ENCODE assay signal across 11 cellular contexts in genomic region chr17:4497101-4497824, GRCh38. TPM values are rescaled to one million over a fixed set of nuclear protein-coding genes. Genes with fewer than 3 reads are reported as not detected.
A peak's percentile ranks its signal among the peaks of the same experiment; 100 is the strongest.
DNase-seq lines count a peak whose midpoint lies in the region; ATAC-seq and TF ChIP-seq lines count a peak whose summit lies in the region.
"Had no signal": no experiment of that assay in that cellular context is flagged by ENCODE, and none has a peak within 500 bp of the region (broad histone marks: within the 10 kb centered on the region; RNA-seq: fewer than 3 reads in every experiment).

No MANE protein-coding gene starts in this region.

- H3K4me3 Mint-ChIP-seq in type B pancreatic cell, result peak overlapping the region; percentile 75
- H3K4me3 Mint-ChIP-seq: activated naive CD8-positive, alpha-beta T cell treated with anti-CD3 and anti-CD28 coated beads, Interleukin-2, amount 10 ng/mL, durations not matched to agents 7 days and 5 days had no signal

- no peak overlapping the region for H3K27ac Mint-ChIP-seq in type B pancreatic cell
- H3K27ac Mint-ChIP-seq: activated naive CD8-positive, alpha-beta T cell treated with anti-CD3 and anti-CD28 coated beads, Interleukin-2, amount 10 ng/mL, durations not matched to agents 7 days and 5 days had no signal

- WGBS in right cardiac atrium, result 67% methylated on average over 23 of the region's 23 CpGs
- 75 to 78% (median 76%) methylated on average over 23 of the region's 23 CpGs for WGBS in heart left ventricle, 4 donors
- 55% methylated on average over 13 of the region's 23 CpGs; no CpG with 5 or more reads in 1 of the 2 donors for WGBS in gastroesophageal sphincter (ENCODE audit: low coverage in 1 of 2), 2 donors

- no peak overlapping the region for H3K27ac ChIP-seq in right cardiac atrium (ENCODE audit: low read length)
- H3K27ac ChIP-seq in heart left ventricle, result no peak overlapping the region
- peak overlapping the region in 3 of 4 donors; percentile 35 to 70 (median 59) for H3K27ac ChIP-seq in gastroesophageal sphincter
- H3K27ac ChIP-seq: SK-N-MC had no signal

- intact Hi-C loops in right cardiac atrium (cut with DNase I), result no loop called here
- intact Hi-C loops in heart left ventricle (cut with DNase I), result loop anchor here in 3 of 10 donors (5.0 to 10.0 kb wide), 3 partner anchors 40 to 62 kb away; partner anchors contain the start of gene SPNS3 (in 1 of the 3)

- DNase-seq in right cardiac atrium, result peak in 2 of 3 donors; percentile 32 to 38
- DNase-seq in heart left ventricle, result no peak
- peak; percentile 46 for DNase-seq in RPMI8226
- DNase-seq in type B pancreatic cell (ENCODE audit: extremely low spot score, unreplicated experiment), result no peak
- no peak for DNase-seq in Ammon's horn (ENCODE audit: low spot score)
- DNase-seq: activated naive CD8-positive, alpha-beta T cell treated with anti-CD3 and anti-CD28 coated beads, Interleukin-2, amount 10 ng/mL, durations not matched to agents 7 days and 5 days had no signal

- H3K36me3 ChIP-seq in heart left ventricle (no peaks in the 10 kb centered on the region), gastroesophageal sphincter (no peaks in the 10 kb centered on the region)

- ATAC-seq in right cardiac atrium (no peak), heart left ventricle (no peak), gastroesophageal sphincter (no peak), HG03342 (IDR thresholded peaks at IDR 0.05; ENCODE audit: unreplicated experiment) (no peak), HG03095 (IDR thresholded peaks at IDR 0.05; ENCODE audit: unreplicated experiment) (no peak)

- no peaks in the 10 kb centered on the region for H3K36me3 Mint-ChIP-seq in type B pancreatic cell

- no peaks in the 10 kb centered on the region for H3K9me3 Mint-ChIP-seq in type B pancreatic cell
- H3K9me3 Mint-ChIP-seq: activated naive CD8-positive, alpha-beta T cell treated with anti-CD3 and anti-CD28 coated beads, Interleukin-2, amount 10 ng/mL, durations not matched to agents 7 days and 5 days had no signal

- H3K9me3 ChIP-seq in right cardiac atrium (ENCODE audit: control insufficient read depth, low read length) (no peaks in the 10 kb centered on the region), heart left ventricle (no peaks in the 10 kb centered on the region), gastroesophageal sphincter (no peaks in the 10 kb centered on the region)

- no peaks in the 10 kb centered on the region for H3K27me3 ChIP-seq in right cardiac atrium (ENCODE audit: control insufficient read depth, insufficient read depth)
- H3K27me3 ChIP-seq in heart left ventricle, result peaks cover 0 to 33% (median 0%) of the 10 kb centered on the region in 9 donors
- H3K27me3 ChIP-seq in gastroesophageal sphincter, result peaks cover 32% of the 10 kb centered on the region

- H3K4me3 ChIP-seq in right cardiac atrium (ENCODE audit: low read length) (no peak overlapping the region), heart left ventricle (no peak overlapping the region), gastroesophageal sphincter (no peak overlapping the region)

- peaks cover 50% of the 10 kb centered on the region for H3K27me3 Mint-ChIP-seq in type B pancreatic cell

- no peak for TF ChIP-seq EP300 in gastroesophageal sphincter (IDR thresholded peaks at IDR 0.05)

- TF ChIP-seq POLR2A in heart left ventricle (IDR thresholded peaks at IDR 0.05) (no peak), gastroesophageal sphincter (IDR thresholded peaks at IDR 0.05) (no peak)

- peaks cover 20% of the 10 kb centered on the region for H3K4me1 Mint-ChIP-seq in type B pancreatic cell (ENCODE audit: unreplicated experiment)

- H3K4me1 ChIP-seq in right cardiac atrium (ENCODE audit: control insufficient read depth, insufficient read depth, low read length) (no peaks in the 10 kb centered on the region), heart left ventricle (peaks cover 0 to 39% (median 20%) of the 10 kb centered on the region in 12 donors), gastroesophageal sphincter (peaks cover 2 to 35% (median 20%) of the 10 kb centered on the region in 3 donors)

- TF ChIP-seq CTCF in heart left ventricle (IDR thresholded peaks at IDR 0.05) (no peak), gastroesophageal sphincter (IDR thresholded peaks at IDR 0.05) (no peak), type B pancreatic cell (conservative IDR thresholded peaks at IDR 0.05) (no peak)

RNA-seq across cellular contexts. Expression of gene SPNS2, which starts 1.4 kb away (rescaled TPM):
- total RNA-seq in right cardiac atrium (10 to 100 TPM in 2 of 4 donors, 1 to 10 TPM in 2; 9.6 to 12.7 (median 10.3) TPM), heart left ventricle (10 to 100 TPM in 7 of 9 donors, 1 to 10 TPM in 2; 6.4 to 20.4 (median 11.4) TPM), gastroesophageal sphincter (10 to 100 TPM; 10.4 to 17.4 (median 16.4) TPM), type B pancreatic cell (ENCODE audit: low replicate concordance) (16.1 and 36.7 TPM in 2 replicates)
- polyA plus RNA-seq in right cardiac atrium (16.2 TPM), heart left ventricle (10 to 100 TPM; 13.7 to 22.0 TPM)
- polyA plus RNA-seq: BJ had no signal

RNA-seq across cellular contexts. Expression of gene MYBBP1A, which starts 57.9 kb away (rescaled TPM):
- 10 to 100 TPM; 18.4 to 28.5 (median 23.1) TPM for total RNA-seq in right cardiac atrium
- 15.9 TPM for polyA plus RNA-seq in right cardiac atrium
- 10 to 100 TPM; 17.4 to 34.8 (median 24.4) TPM for total RNA-seq in heart left ventricle
- polyA plus RNA-seq in heart left ventricle, result 10 to 100 TPM; 15.5 to 27.8 TPM
- total RNA-seq in gastroesophageal sphincter, result 10 to 100 TPM; 19.1 to 46.4 (median 40.9) TPM
- total RNA-seq in type B pancreatic cell (ENCODE audit: low replicate concordance), result 63.7 and 66.0 TPM in 2 replicates

Comparison
In these comparisons a context has a peak if more than half of its experiments do, and no peak if none do; other contexts are left out.
1. DNase-seq: peak in right cardiac atrium (2 of 3) and RPMI8226 (single experiment); none in heart left ventricle (0 of 5), type B pancreatic cell (single experiment) and Ammon's horn (single experiment).
2. H3K27ac ChIP-seq: peak in gastroesophageal sphincter (3 of 4); none in right cardiac atrium (single experiment) and heart left ventricle (0 of 12).